24 cellular contexts compared by ENCODE assay signal in genomic region chr16:16887193-16887592, GRCh38.
"Had no signal": no experiment of that assay in that cellular context is flagged by ENCODE, and none has a peak within 500 bp of the region (broad histone marks: within the 10 kb centered on the region; RNA-seq: fewer than 3 reads in every experiment).

No MANE protein-coding gene starts in this region.

- DNase-seq: naive thymus-derived CD4-positive, alpha-beta T cell; natural killer cell; nephron progenitor cell; occipital lobe; ovary; posterior cingulate gyrus; psoas muscle; right cardiac atrium; right lobe of liver; sigmoid colon; small intestine; stimulated activated CD4-positive, alpha-beta T cell treated with anti-CD3 and anti-CD28 coated beads, Interleukin-15, amount 100 ng/mL, for 24 hours; stimulated activated CD4-positive, alpha-beta T cell treated with anti-CD3 and anti-CD28 coated beads, Interleukin-2, amount 100 ng/mL, for 24 hours; stimulated activated CD4-positive, alpha-beta T cell treated with anti-CD3 and anti-CD28 coated beads, Interleukin-2, amount 100 ng/mL, for 48 hours; stimulated activated CD4-positive, alpha-beta T cell treated with anti-CD3 and anti-CD28 coated beads, Interleukin-4, amount 100 ng/mL, for 24 hours; stimulated activated naive B cell treated with anti-CD40 and anti-IgM and Interleukin-4, amounts not matched to agents 10 μg/mL and 1 μg/mL and 100 μg/mL, for 72 hours; stimulated activated naive CD4-positive, alpha-beta T cell treated with Interleukin-2 at 50 U/mL for 16 hours; stomach; thyroid gland; trophoblast cell had no signal

- H3K4me1 Mint-ChIP-seq: naive thymus-derived CD4-positive, alpha-beta T cell; natural killer cell; nephron progenitor cell; neural progenitor cell; stimulated activated effector memory CD8-positive, alpha-beta T cell treated with anti-CD3 and anti-CD28 coated beads, Interleukin-12 subunit alpha, Interleukin-12 subunit beta, amount 100 ng/mL, for 72 hours; stimulated activated naive B cell treated with anti-CD40 and anti-IgM and Interleukin-4, amounts not matched to agents 10 μg/mL and 1 μg/mL and 100 μg/mL, for 72 hours had no signal

- H3K4me3 Mint-ChIP-seq: naive thymus-derived CD4-positive, alpha-beta T cell; natural killer cell; nephron progenitor cell; neural progenitor cell; stimulated activated effector memory CD8-positive, alpha-beta T cell treated with anti-CD3 and anti-CD28 coated beads, Interleukin-12 subunit alpha, Interleukin-12 subunit beta, amount 100 ng/mL, for 72 hours; stimulated activated naive B cell treated with anti-CD40 and anti-IgM and Interleukin-4, amounts not matched to agents 10 μg/mL and 1 μg/mL and 100 μg/mL, for 72 hours; stimulated activated naive CD8-positive, alpha-beta T cell treated with anti-CD3 and anti-CD28 coated beads, Interleukin-15, Interleukin-2, amounts not matched to agents 100 ng/mL and 50 ng/mL, for 24 hours had no signal

- H3K36me3 Mint-ChIP-seq: naive thymus-derived CD4-positive, alpha-beta T cell; natural killer cell; neural progenitor cell; stimulated activated effector memory CD8-positive, alpha-beta T cell treated with anti-CD3 and anti-CD28 coated beads, Interleukin-12 subunit alpha, Interleukin-12 subunit beta, amount 100 ng/mL, for 72 hours; stimulated activated naive B cell treated with anti-CD40 and anti-IgM and Interleukin-4, amounts not matched to agents 10 μg/mL and 1 μg/mL and 100 μg/mL, for 72 hours had no signal

- ATAC-seq: naive thymus-derived CD4-positive, alpha-beta T cell; natural killer cell; psoas muscle; right cardiac atrium; right lobe of liver; stimulated activated effector memory CD8-positive, alpha-beta T cell treated with anti-CD3 and anti-CD28 coated beads, Interleukin-12 subunit alpha, Interleukin-12 subunit beta, amount 100 ng/mL, for 72 hours; stimulated activated naive B cell treated with anti-CD40 and anti-IgM and Interleukin-4, amounts not matched to agents 10 μg/mL and 1 μg/mL and 100 μg/mL, for 72 hours had no signal

- H3K27ac Mint-ChIP-seq: natural killer cell; nephron progenitor cell; neural progenitor cell; progenitor cell of endocrine pancreas; stimulated activated effector memory CD8-positive, alpha-beta T cell treated with anti-CD3 and anti-CD28 coated beads, Interleukin-12 subunit alpha, Interleukin-12 subunit beta, amount 100 ng/mL, for 72 hours; stimulated activated naive B cell treated with anti-CD40 and anti-IgM and Interleukin-4, amounts not matched to agents 10 μg/mL and 1 μg/mL and 100 μg/mL, for 72 hours; stimulated activated naive CD8-positive, alpha-beta T cell treated with anti-CD3 and anti-CD28 coated beads, Interleukin-15, Interleukin-2, amounts not matched to agents 100 ng/mL and 50 ng/mL, for 24 hours had no signal

- H3K27me3 Mint-ChIP-seq: naive thymus-derived CD4-positive, alpha-beta T cell; stimulated activated naive CD8-positive, alpha-beta T cell treated with anti-CD3 and anti-CD28 coated beads, Interleukin-15, Interleukin-2, amounts not matched to agents 100 ng/mL and 50 ng/mL, for 24 hours had no signal

- H3K9me3 Mint-ChIP-seq: naive thymus-derived CD4-positive, alpha-beta T cell; natural killer cell; nephron progenitor cell; neural progenitor cell; stimulated activated effector memory CD8-positive, alpha-beta T cell treated with anti-CD3 and anti-CD28 coated beads, Interleukin-12 subunit alpha, Interleukin-12 subunit beta, amount 100 ng/mL, for 72 hours; stimulated activated naive CD8-positive, alpha-beta T cell treated with anti-CD3 and anti-CD28 coated beads, Interleukin-15, Interleukin-2, amounts not matched to agents 100 ng/mL and 50 ng/mL, for 24 hours had no signal
